ENCODE assay signal across 9 cellular contexts in the genomic region with DNA sequence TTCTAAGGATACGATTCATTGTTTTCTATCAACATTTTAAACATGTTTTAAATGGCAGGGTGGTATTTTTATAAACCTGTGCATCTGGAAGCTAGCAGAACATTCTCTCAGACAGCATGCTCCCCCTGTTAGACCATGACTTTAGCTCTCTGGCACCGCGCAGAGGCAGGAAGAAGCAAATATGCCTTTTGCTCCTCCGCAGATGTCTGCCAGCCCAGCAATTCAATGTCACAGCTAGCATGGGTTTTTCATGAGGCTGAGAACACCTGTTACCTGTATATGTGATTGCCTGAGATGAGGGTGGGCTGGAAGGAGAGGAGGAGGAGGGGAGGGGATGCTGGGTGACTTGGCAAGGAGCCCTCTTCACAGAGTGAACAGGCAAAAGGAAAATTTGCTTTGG. TPM values are rescaled to one million over a fixed set of nuclear protein-coding genes. Genes with fewer than 3 reads are reported as not detected.
DNase-seq lines count a peak whose midpoint lies in the region; ATAC-seq, FAIRE-seq and TF ChIP-seq lines count a peak whose summit lies in the region.
"Had no signal": no experiment of that assay in that cellular context is flagged by ENCODE, and none has a peak within 500 bp of the region (broad histone marks: within the 10 kb centered on the region; RNA-seq: fewer than 3 reads in every experiment).

No MANE protein-coding gene starts in this region.

- peaks cover 48% of the 10 kb centered on the region for H3K36me3 Mint-ChIP-seq in activated CD4-positive, alpha-beta T cell treated with anti-CD3 and anti-CD28 coated beads, Interleukin-2, amount 10 ng/mL, durations not matched to agents 24 days and 14 days (ENCODE audit: low read depth)
- H3K36me3 Mint-ChIP-seq in naive B cell: peaks cover 15 to 17% of the 10 kb centered on the region in 2 donors

- H3K4me1 Mint-ChIP-seq in activated CD4-positive, alpha-beta T cell treated with anti-CD3 and anti-CD28 coated beads, Interleukin-2, amount 10 ng/mL, durations not matched to agents 24 days and 14 days: peaks cover 28% of the 10 kb centered on the region
- peaks cover 29 to 40% (median 30%) of the 10 kb centered on the region in 3 donors for H3K4me1 Mint-ChIP-seq in naive B cell

- peak; percentile 18 to 40; a peak in 2 of 4 replicates for TF ChIP-seq RAD21 in H1 (IDR thresholded peaks at IDR 0.05 in 1 of 2, conservative IDR thresholded peaks at IDR 0.05 in 1 of 2; ENCODE audit: low read depth in 2 of 2, low read length in 2 of 2)

- H4K5ac ChIP-seq in H1 (ENCODE audit: insufficient read length, low read depth, low read length): no peak overlapping the region

- H3K9me2 ChIP-seq in OCI-LY7 (ENCODE audit: insufficient read depth, low read length): no peaks in the 10 kb centered on the region

- no TSS peak for BruUV-seq in OCI-LY7 (replicated peaks; lab: Mats Ljungman, UMichigan)

- peak; percentile 35; the same call in 1 of the 2 replicates for TF ChIP-seq CTCF in OCI-LY7 (conservative IDR thresholded peaks at IDR 0.05; ENCODE audit: low read length)
- peak; percentile 22 to 39 (median 28) for TF ChIP-seq CTCF in H1 (IDR thresholded peaks at IDR 0.05; ENCODE audit: control extremely low read depth in 1 of 3, insufficient read depth in 1 of 3, low read depth in 1 of 3, low read length in 3 of 3)

- peaks cover 14% of the 10 kb centered on the region for H3K4me1 ChIP-seq in OCI-LY7 (ENCODE audit: insufficient read depth, low read length, poor library complexity, severe bottlenecking)
- peaks cover 9 to 14% (median 11%) of the 10 kb centered on the region in 4 experiments for H3K4me1 ChIP-seq in H1 (replicated peaks in 1 of 4; ENCODE audit: control insufficient read depth in 3 of 4, insufficient read depth in 4 of 4, low read length in 3 of 4)

- no peak overlapping the region for H2BK120ac ChIP-seq in H1 (replicated peaks; ENCODE audit: low read depth, low read length)

- no peak overlapping the region for H3K56ac ChIP-seq in H1 (replicated peaks; ENCODE audit: insufficient read length, low read depth, low read length)

- peaks cover 8% of the 10 kb centered on the region for H4K20me1 ChIP-seq in OCI-LY7 (ENCODE audit: insufficient read depth, low read length)
- peaks cover 33 to 52% of the 10 kb centered on the region in 2 experiments for H4K20me1 ChIP-seq in H1 (replicated peaks in 1 of 2; ENCODE audit: control insufficient read depth in 1 of 2, insufficient read depth in 2 of 2, low read length in 2 of 2)

- H3K79me1 ChIP-seq in H1 (ENCODE audit: low read depth, low read length): peaks cover 11% of the 10 kb centered on the region

- H3K36me3 ChIP-seq in OCI-LY7 (ENCODE audit: insufficient read depth, low read length) (peaks cover 54% of the 10 kb centered on the region), H1 (ENCODE audit: control insufficient read depth in 2 of 4, insufficient read depth in 4 of 4, low read length in 3 of 4) (peaks cover 21 to 44% (median 37%) of the 10 kb centered on the region in 4 experiments)

- intact Hi-C loops in activated CD4-positive, alpha-beta T cell treated with anti-CD3 and anti-CD28 coated beads, Interleukin-2, amount 10 ng/mL, durations not matched to agents 24 days and 14 days (cut with micrococcal nuclease): no loop called here
- intact Hi-C loops in OCI-LY7 (cut with micrococcal nuclease; ENCODE audit: unreplicated experiment): no loop called here

- H2BK15ac ChIP-seq in H1 (ENCODE audit: low read length): no peak overlapping the region

- no peak overlapping the region for H3K4ac ChIP-seq in H1 (replicated peaks; ENCODE audit: insufficient read length, low read depth, low read length)

- no peak for TF ChIP-seq EP300 in H1 (IDR thresholded peaks at IDR 0.05; ENCODE audit: borderline replicate concordance in 1 of 2, low read depth in 2 of 2, low read length in 2 of 2)

- no peak overlapping the region for H4K91ac ChIP-seq in H1 (replicated peaks; ENCODE audit: insufficient read length, low read length)

- no peak overlapping the region for H4K8ac ChIP-seq in H1 (ENCODE audit: extremely low read depth, insufficient read depth, low read length)

- peak; percentile 81 for DNase-seq in activated CD4-positive, alpha-beta T cell treated with anti-CD3 and anti-CD28 coated beads, Interleukin-2, amount 10 ng/mL, durations not matched to agents 24 days and 14 days
- DNase-seq in activated CD4-positive, alpha-beta T cell treated with anti-CD3 and anti-CD28 coated beads, Interleukin-2, amount 50 U/mL, for 4 hours: no peak
- no peak for DNase-seq in OCI-LY7 (ENCODE audit: low spot score)
- DNase-seq in H1 (ENCODE audit: low read depth in 1 of 2, low spot score in 2 of 2): no peak
- DNase-seq in naive B cell: no peak
- no peak for DNase-seq in NCI-H748 treated with DMSO at 0.1 percent for 48 hours (lab: John Stamatoyannopoulos, UW)
- no peak for DNase-seq in SHP77 (lab: John Stamatoyannopoulos, UW)

- CTCF ChIA-PET in OCI-LY7 (lab: Charles Lee; ENCODE audit: unreplicated experiment): interaction anchor here (3.1 kb wide), 1 partner anchor 38 kb away, joined by 11 read pairs; no protein-coding TSS in a partner anchor
- CTCF ChIA-PET in H1 (lab: Charles Lee; ENCODE audit: partially characterized antibody): interaction anchor here (0.6 to 14.9 kb wide), 15 partner anchors 9 to 231 kb away, joined by 3 to 237 read pairs (median 4); no protein-coding TSS in a partner anchor

- POLR2A ChIA-PET in OCI-LY7 (lab: Charles Lee) (no interaction called here), H1 (lab: Charles Lee; ENCODE audit: partially characterized antibody) (interaction anchor here (0.7 to 1.0 kb wide), 2 partner anchors 25 to 105 kb away, joined by 3 to 4 read pairs; partner anchors contain the start of genes PI16 and PPIL1)

- no peaks in the 10 kb centered on the region for H3K27me3 Mint-ChIP-seq in activated CD4-positive, alpha-beta T cell treated with anti-CD3 and anti-CD28 coated beads, Interleukin-2, amount 10 ng/mL, durations not matched to agents 24 days and 14 days
- H3K27me3 Mint-ChIP-seq in naive B cell: no peaks in the 10 kb centered on the region

- no peak overlapping the region for H3K23ac ChIP-seq in H1 (ENCODE audit: insufficient read length)

- H3K4me2 ChIP-seq in OCI-LY7 (ENCODE audit: low read length) (no peak overlapping the region), H1 (ENCODE audit: insufficient read depth in 1 of 2, low read depth in 2 of 2, low read length in 2 of 2) (no peak overlapping the region)

- no peak overlapping the region for H2AK5ac ChIP-seq in H1 (ENCODE audit: low read depth, low read length)

- no peaks in the 10 kb centered on the region for H3K9me3 Mint-ChIP-seq in activated CD4-positive, alpha-beta T cell treated with anti-CD3 and anti-CD28 coated beads, Interleukin-2, amount 10 ng/mL, durations not matched to agents 24 days and 14 days
- H3K9me3 Mint-ChIP-seq in naive B cell: no peaks in the 10 kb centered on the region

- no peak overlapping the region for H2BK5ac ChIP-seq in H1 (ENCODE audit: low read depth, low read length)

- H3K23me2 ChIP-seq in H1 (ENCODE audit: low read depth, low read length): peaks cover under 1% of the 10 kb centered on the region; the same call in 1 of the 2 replicates

- H3K18ac ChIP-seq in H1 (ENCODE audit: extremely low read depth, low read length): no peak overlapping the region

- WGBS in H1 (ENCODE audit: extremely low coverage in 1 of 2, insufficient coverage in 1 of 2, insufficient read length in 1 of 2, insufficient replicate concordance in 2 of 2, low coverage in 1 of 2, low lambda C conversion rate in 2 of 2, missing lambda C conversion rate in 1 of 2), 2 experiments: 88% methylated on average over 4 of the region's 4 CpGs; no CpG with 5 or more reads in 1 of the 2 experiments

- H3K9ac ChIP-seq in H1 (replicated peaks in 1 of 4; ENCODE audit: extremely low read depth in 1 of 4, low read depth in 3 of 4, low read length in 3 of 4): no peak overlapping the region; a peak in 1 of 7 replicates

- H2BK20ac ChIP-seq in H1 (ENCODE audit: low read length): no peak overlapping the region

- no peaks in the 10 kb centered on the region for H3K27me3 ChIP-seq in H1 (replicated peaks in 1 of 4; ENCODE audit: control insufficient read depth in 3 of 4, extremely low read depth in 1 of 4, insufficient read depth in 3 of 4, low read length in 3 of 4)

- no peak overlapping the region for H3K14ac ChIP-seq in H1 (ENCODE audit: insufficient read length)

- H2AFZ ChIP-seq in OCI-LY7 (ENCODE audit: low read length): no peak overlapping the region
- H2AFZ ChIP-seq in H1 (ENCODE audit: low read length): no peak overlapping the region

- no peaks in the 10 kb centered on the region for H3K9me3 ChIP-seq in OCI-LY7 (ENCODE audit: low read length)
- no peaks in the 10 kb centered on the region for H3K9me3 ChIP-seq in H1 (ENCODE audit: insufficient read depth in 2 of 2, low read depth in 1 of 2, low read length in 1 of 2)

- no peak for TF ChIP-seq POLR2A in H1 (IDR thresholded peaks at IDR 0.05; ENCODE audit: control extremely low read depth in 1 of 2, low read depth in 2 of 2, low read length in 2 of 2)

- no peak overlapping the region for H2BK12ac ChIP-seq in H1 (ENCODE audit: low read depth, low read length)

- no peak overlapping the region for H3K4me3 Mint-ChIP-seq in activated CD4-positive, alpha-beta T cell treated with anti-CD3 and anti-CD28 coated beads, Interleukin-2, amount 10 ng/mL, durations not matched to agents 24 days and 14 days
- H3K4me3 Mint-ChIP-seq in naive B cell: peak overlapping the region in 1 of 8 donors; percentile 70

- H3K27ac Mint-ChIP-seq in activated CD4-positive, alpha-beta T cell treated with anti-CD3 and anti-CD28 coated beads, Interleukin-2, amount 10 ng/mL, durations not matched to agents 24 days and 14 days: no peak overlapping the region
- peak overlapping the region in 4 of 6 donors; percentile 37 to 60 (median 57) for H3K27ac Mint-ChIP-seq in naive B cell

- H3K4me3 ChIP-seq in OCI-LY7 (ENCODE audit: low read depth, low read length, poor library complexity, severe bottlenecking) (no peak overlapping the region), H1 (ENCODE audit: extremely low read depth in 1 of 4, insufficient read depth in 2 of 4, low read depth in 3 of 4, low read length in 4 of 4) (no peak overlapping the region)

- FAIRE-seq in H1 (lab: Jason Lieb, UNC): no peak

- H3K79me2 ChIP-seq in OCI-LY7 (ENCODE audit: insufficient read depth, low read depth, low read length) (peaks cover 26% of the 10 kb centered on the region), H1 (ENCODE audit: control insufficient read depth in 1 of 2, insufficient read depth in 2 of 2, low read length in 2 of 2) (peaks cover 17 to 64% of the 10 kb centered on the region in 2 experiments)

- peak; percentile 59 to 70 for ATAC-seq in naive B cell (ENCODE audit: low read depth in 2 of 2)
- no peak for ATAC-seq in GM19035 (IDR thresholded peaks at IDR 0.05; ENCODE audit: unreplicated experiment)

- H3K27ac ChIP-seq in OCI-LY7 (ENCODE audit: low read depth, low read length, poor library complexity, severe bottlenecking) (no peak overlapping the region), H1 (ENCODE audit: low read depth, low read length) (no peak overlapping the region)

RNA-seq across cellular contexts. Expression of gene MTCH1, which starts 6.7 kb away (rescaled TPM):
- total RNA-seq in activated CD4-positive, alpha-beta T cell treated with anti-CD3 and anti-CD28 coated beads, Interleukin-2, amount 10 ng/mL, durations not matched to agents 24 days and 14 days: 119 TPM in 2 replicates
- 81.4 and 93.7 TPM in 2 replicates for total RNA-seq in OCI-LY7 (2014; rRNA removed; shearing (Covaris generic))
- total RNA-seq in OCI-LY7 (2022): 72.5 and 79.6 TPM in 2 replicates
- total RNA-seq in H1 (2021; fragmentation: NEBNext Ultra II Directional; extraction: Animal tissue kit (Norgen Biotek cat#: 25700)): 205 and 214 TPM in 2 replicates
- 169 and 242 TPM in 2 replicates for polyA plus RNA-seq in H1 (2011; rRNA removed)
- 194 TPM for polyA plus RNA-seq in H1 (2011; cell fraction: cytosol; rRNA removed)
- polyA plus RNA-seq in H1 (2011; cell fraction: nucleus; rRNA removed): 214 TPM
- polyA plus RNA-seq in H1 (2012, experiment 1 of 2): 231 to 258 TPM (median 241 TPM) in 4 replicates
- 260 TPM for polyA plus RNA-seq in H1 (2012, experiment 2 of 2)
- 118 TPM for polyA plus RNA-seq in H1 (2013, experiment 1 of 2)
- polyA plus RNA-seq in H1 (2013, experiment 2 of 2): 119 TPM
- polyA minus RNA-seq in H1 (2011; rRNA and poly(A)+ RNA removed): 152 and 188 TPM in 2 replicates
- 86.4 TPM for polyA minus RNA-seq in H1 (2011; cell fraction: cytosol; rRNA and poly(A)+ RNA removed)
- polyA minus RNA-seq in H1 (2011; cell fraction: nucleus; rRNA and poly(A)+ RNA removed): 82.3 TPM
- polyA plus RNA-seq in naive B cell (ENCODE audit: low read depth in 6 of 6): 10 to 100 TPM; 69.5 to 89.8 (median 88.3) TPM

RNA-seq across cellular contexts. Expression of gene PI16, which starts 24.8 kb away (rescaled TPM):
- total RNA-seq in activated CD4-positive, alpha-beta T cell treated with anti-CD3 and anti-CD28 coated beads, Interleukin-2, amount 10 ng/mL, durations not matched to agents 24 days and 14 days: not detected in 2 replicates
- total RNA-seq in OCI-LY7 (2014; rRNA removed; shearing (Covaris generic)): not detected in 2 replicates
- total RNA-seq in OCI-LY7 (2022): 0.30 TPM in 1 of 2 replicates, not detected in the other
- total RNA-seq in H1 (2021; fragmentation: NEBNext Ultra II Directional; extraction: Animal tissue kit (Norgen Biotek cat#: 25700)): not detected in 2 replicates
- 0.05 and 0.06 TPM in 2 replicates for polyA plus RNA-seq in H1 (2011; rRNA removed)
- 0.12 TPM for polyA plus RNA-seq in H1 (2011; cell fraction: cytosol; rRNA removed)
- 0.27 TPM for polyA plus RNA-seq in H1 (2011; cell fraction: nucleus; rRNA removed)
- polyA plus RNA-seq in H1 (2012, experiment 1 of 2): not detected in 4 replicates
- polyA plus RNA-seq in H1 (2012, experiment 2 of 2): 0.08 TPM
- polyA plus RNA-seq in H1 (2013, experiment 1 of 2): not detected
- not detected for polyA plus RNA-seq in H1 (2013, experiment 2 of 2)
- polyA minus RNA-seq in H1 (2011; rRNA and poly(A)+ RNA removed): not detected in 2 replicates
- polyA minus RNA-seq in H1 (2011; cell fraction: cytosol; rRNA and poly(A)+ RNA removed): not detected
- not detected for polyA minus RNA-seq in H1 (2011; cell fraction: nucleus; rRNA and poly(A)+ RNA removed)
- 1 to 10 TPM; 1.2 to 6.2 (median 2.6) TPM for polyA plus RNA-seq in naive B cell (ENCODE audit: low read depth in 6 of 6)

RNA-seq across cellular contexts. Expression of gene FGD2, which starts 26.1 kb away (rescaled TPM):
- total RNA-seq in activated CD4-positive, alpha-beta T cell treated with anti-CD3 and anti-CD28 coated beads, Interleukin-2, amount 10 ng/mL, durations not matched to agents 24 days and 14 days: 0.57 and 0.58 TPM in 2 replicates
- 23.8 and 27.8 TPM in 2 replicates for total RNA-seq in OCI-LY7 (2014; rRNA removed; shearing (Covaris generic))
- total RNA-seq in OCI-LY7 (2022): 45.7 and 48.6 TPM in 2 replicates
- 0.19 and 0.32 TPM in 2 replicates for total RNA-seq in H1 (2021; fragmentation: NEBNext Ultra II Directional; extraction: Animal tissue kit (Norgen Biotek cat#: 25700))
- polyA plus RNA-seq in H1 (2011; rRNA removed): 0.12 and 0.24 TPM in 2 replicates
- 0.18 TPM for polyA plus RNA-seq in H1 (2011; cell fraction: cytosol; rRNA removed)
- polyA plus RNA-seq in H1 (2011; cell fraction: nucleus; rRNA removed): 0.76 TPM
- 0.10 to 0.13 TPM in 2 of 4 replicates, not detected in the others for polyA plus RNA-seq in H1 (2012, experiment 1 of 2)
- 0.09 TPM for polyA plus RNA-seq in H1 (2012, experiment 2 of 2)
- 0.24 TPM for polyA plus RNA-seq in H1 (2013, experiment 1 of 2)
- polyA plus RNA-seq in H1 (2013, experiment 2 of 2): 0.22 TPM
- 0.06 and 0.56 TPM in 2 replicates for polyA minus RNA-seq in H1 (2011; rRNA and poly(A)+ RNA removed)
- not detected for polyA minus RNA-seq in H1 (2011; cell fraction: cytosol; rRNA and poly(A)+ RNA removed)
- 0.70 TPM for polyA minus RNA-seq in H1 (2011; cell fraction: nucleus; rRNA and poly(A)+ RNA removed)
- polyA plus RNA-seq in naive B cell (ENCODE audit: low read depth in 6 of 6): 100 to 1,000 TPM in 1 of 6 donors, 10 to 100 TPM in 5; 31.5 to 133 (median 69.2) TPM
- total RNA-seq: Daoy had no signal

Comparison
In these comparisons a context has a peak if more than half of its experiments do, and no peak if none do; other contexts are left out.
1. RNA of gene FGD2, which starts 26.1 kb away (total RNA-seq): 23.8 to 48.6 TPM in OCI-LY7; 0.57 to 0.58 TPM in activated CD4-positive, alpha-beta T cell treated with anti-CD3 and anti-CD28 coated beads, Interleukin-2, amount 10 ng/mL, durations not matched to agents 24 days and 14 days and 0.19 to 0.32 TPM in H1; every median in the first group is over 10 times any median in the second.